Comparison of ENCODE assay signal across 9 cellular contexts in genomic region chr13:28820099-28821051, GRCh38. TPM values are rescaled to one million over a fixed set of nuclear protein-coding genes. Genes with fewer than 3 reads are reported as not detected.
DNase-seq lines count a peak whose midpoint lies in the region; ATAC-seq, FAIRE-seq and TF ChIP-seq lines count a peak whose summit lies in the region.
"Had no signal": no experiment of that assay in that cellular context is flagged by ENCODE, and none has a peak within 500 bp of the region (broad histone marks: within the 10 kb centered on the region; RNA-seq: fewer than 3 reads in every experiment).

MTUS2 (plus strand) TSS chr13:28820339.

- no peak for TF ChIP-seq CTCF in sigmoid colon (IDR thresholded peaks at IDR 0.05)

- TF ChIP-seq POLR2A in sigmoid colon (IDR thresholded peaks at IDR 0.05), result no peak

- intact Hi-C loops in left ventricle myocardium superior (cut with micrococcal nuclease), result loop anchor here (5.0 kb wide), 1 partner anchor 137 kb away; no protein-coding TSS in a partner anchor
- intact Hi-C loops in sigmoid colon (cut with DNase I), result loop anchor here (2.0 to 5.0 kb wide), 2 partner anchors 440 to 542 kb away; no protein-coding TSS in a partner anchor

- H3K27ac ChIP-seq in sigmoid colon, result peak within 1 kb of the TSS in 1 of 4 donors; percentile 59

- TF ChIP-seq EP300 in Ishikawa (IDR thresholded peaks at IDR 0.05; ENCODE audit: borderline replicate concordance) (no peak), sigmoid colon (IDR thresholded peaks at IDR 0.05) (no peak)

- no peaks in the 10 kb centered on the region for H3K36me3 ChIP-seq in sigmoid colon

- ATAC-seq in left ventricle myocardium superior, result peak; percentile 58

- 1% methylated on average over 89 of the region's 89 CpGs for WGBS in sigmoid colon, 2 donors

- DNase-seq in NCI-H82 (lab: John Stamatoyannopoulos, UW) (peak; percentile 23), NCI-H82 treated with DMSO at 0.1 percent for 48 hours (lab: John Stamatoyannopoulos, UW; ENCODE audit: unreplicated experiment) (no peak), left ventricle myocardium superior (peak; percentile 30), sigmoid colon (no peak), RCC 7860 (ENCODE audit: low spot score) (no peak), NCI-H2107 (lab: John Stamatoyannopoulos, UW) (no peak)
- DNase-seq in activated naive CD4-positive, alpha-beta T cell treated with anti-CD3 and anti-CD28 coated beads, Interleukin-2, amount 50 U/mL, for 16 hours, result peak; percentile 42
- DNase-seq: DND-41 had no signal

- FAIRE-seq in RCC 7860 (lab: Jason Lieb, UNC), result no peak

- H3K9me3 ChIP-seq in sigmoid colon, result peaks cover 0 to 5% (median 0%) of the 10 kb centered on the region in 4 donors

- H3K4me3 ChIP-seq in sigmoid colon, result peak within 1 kb of the TSS; percentile 28 to 57 (median 43)

- peaks cover 11 to 33% (median 31%) of the 10 kb centered on the region in 3 donors for H3K27me3 ChIP-seq in sigmoid colon

- peaks cover 0 to 18% (median 16%) of the 10 kb centered on the region in 4 donors for H3K4me1 ChIP-seq in sigmoid colon

- TF ChIP-seq RAD21 in Ishikawa (IDR thresholded peaks at IDR 0.05; ENCODE audit: low read depth), result no peak

TF ChIP-seq in Ishikawa, 13 proteins besides CTCF, POLR2A, EP300 and RAD21:
- TF ChIP-seq EGR1 (IDR thresholded peaks at IDR 0.05), result peak; percentile 85
- TF ChIP-seq CREB1 (IDR thresholded peaks at IDR 0.05; ENCODE audit: low read depth), result no peak

RNA-seq across cellular contexts. Expression of gene MTUS2, which starts in this region (rescaled TPM):
- 126 TPM for total RNA-seq in left ventricle myocardium superior
- total RNA-seq in sigmoid colon, result 1 to 10 TPM in 2 of 4 donors, under 1 TPM in 2; 0.71 to 2.2 (median 1.3) TPM
- under 1 TPM in 2 of 3 donors, not detected in 1; 0.23 to 0.34 TPM for polyA plus RNA-seq in sigmoid colon

Comparison
In these comparisons a context has a peak if more than half of its experiments do, and no peak if none do; other contexts are left out.
1. RNA of gene MTUS2 (total RNA-seq): 126 TPM in left ventricle myocardium superior (single experiment); 0.71 to 2.2 TPM in sigmoid colon; every median in the first group is over 10 times any median in the second.
2. DNase-seq: peak in NCI-H82 (single experiment), activated naive CD4-positive, alpha-beta T cell treated with anti-CD3 and anti-CD28 coated beads, Interleukin-2, amount 50 U/mL, for 16 hours (single experiment) and left ventricle myocardium superior (single experiment); none in NCI-H82 treated with DMSO at 0.1 percent for 48 hours (single experiment), sigmoid colon (single experiment), RCC 7860 (single experiment) and NCI-H2107 (single experiment).